In the genomic region with DNA sequence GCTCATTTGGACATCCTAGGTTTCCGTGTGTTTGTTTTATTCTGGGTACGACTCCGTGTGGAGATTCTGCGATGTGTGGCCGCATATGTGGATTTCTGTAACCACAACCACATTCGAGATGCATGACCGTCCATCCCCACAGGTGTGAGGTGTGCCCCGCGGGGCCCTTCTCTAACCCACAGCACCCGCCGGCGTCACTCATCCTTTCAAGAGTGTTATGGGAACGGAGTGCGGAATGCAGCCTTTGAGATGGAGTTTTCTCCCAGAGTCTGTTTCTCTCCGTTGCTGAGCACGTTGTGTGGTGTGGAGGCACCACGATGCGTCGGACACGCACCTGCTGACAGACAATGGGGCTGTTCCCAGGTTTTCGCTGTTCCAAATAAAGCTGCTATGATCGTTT, we compare ENCODE assay signal across 13 cellular contexts. TPM values are rescaled to one million over a fixed set of nuclear protein-coding genes. Genes with fewer than 3 reads are reported as not detected.
"Had no signal": no experiment of that assay in that cellular context is flagged by ENCODE, and none has a peak within 500 bp of the region (broad histone marks: within the 10 kb centered on the region; RNA-seq: fewer than 3 reads in every experiment).

No MANE protein-coding gene starts in this region.

- H3K27ac ChIP-seq: cardiac muscle cell had no signal

- H3K27me3 ChIP-seq: cardiac muscle cell had no signal

- H3K4me3 ChIP-seq: cardiac muscle cell, mucosa of descending colon had no signal

- H3K36me3 ChIP-seq: cardiac muscle cell had no signal

- ATAC-seq: activated naive CD8-positive, alpha-beta T cell treated with anti-CD3 and anti-CD28 coated beads, Interleukin-2, amount 50 U/mL, for 24 hours; activated T-cell treated with anti-CD3 and anti-CD28 coated beads, Interleukin-2, amount 50 U/mL, for 4 hours; mucosa of descending colon; naive thymus-derived CD8-positive, alpha-beta T cell; stimulated activated naive B cell treated with anti-CD40 and anti-IgM and Interleukin-4, amounts not matched to agents 10 μg/mL and 1 μg/mL and 100 μg/mL, for 72 hours had no signal

- H3K9me3 ChIP-seq: mucosa of descending colon had no signal

- DNase-seq: activated CD4-positive, alpha-beta T cell treated with anti-CD3 and anti-CD28 coated beads, Interleukin-2, amount 50 U/mL, for 4 hours; activated naive CD8-positive, alpha-beta T cell treated with anti-CD3 and anti-CD28 coated beads, Interleukin-2, amount 50 U/mL, for 24 hours; activated T-cell treated with anti-CD3 and anti-CD28 coated beads, Interleukin-2, amount 50 U/mL, for 4 hours; cortex of kidney; effector CD8-positive, alpha-beta T cell; hippocampal formation; SHP77; stimulated activated CD4-positive, alpha-beta T cell treated with anti-CD3 and anti-CD28 coated beads, Interleukin-2, amount 100 ng/mL, for 24 hours; stimulated activated naive B cell treated with anti-CD40 and anti-IgM and Interleukin-4, amounts not matched to agents 10 μg/mL and 1 μg/mL and 100 μg/mL, for 72 hours; substantia nigra had no signal

RNA-seq across cellular contexts. Expression of a gene that starts 40.0 kb away (rescaled TPM):
- total RNA-seq: cardiac muscle cell had no signal
